ENCODE assay signal across 8 cellular contexts in the genomic region with DNA sequence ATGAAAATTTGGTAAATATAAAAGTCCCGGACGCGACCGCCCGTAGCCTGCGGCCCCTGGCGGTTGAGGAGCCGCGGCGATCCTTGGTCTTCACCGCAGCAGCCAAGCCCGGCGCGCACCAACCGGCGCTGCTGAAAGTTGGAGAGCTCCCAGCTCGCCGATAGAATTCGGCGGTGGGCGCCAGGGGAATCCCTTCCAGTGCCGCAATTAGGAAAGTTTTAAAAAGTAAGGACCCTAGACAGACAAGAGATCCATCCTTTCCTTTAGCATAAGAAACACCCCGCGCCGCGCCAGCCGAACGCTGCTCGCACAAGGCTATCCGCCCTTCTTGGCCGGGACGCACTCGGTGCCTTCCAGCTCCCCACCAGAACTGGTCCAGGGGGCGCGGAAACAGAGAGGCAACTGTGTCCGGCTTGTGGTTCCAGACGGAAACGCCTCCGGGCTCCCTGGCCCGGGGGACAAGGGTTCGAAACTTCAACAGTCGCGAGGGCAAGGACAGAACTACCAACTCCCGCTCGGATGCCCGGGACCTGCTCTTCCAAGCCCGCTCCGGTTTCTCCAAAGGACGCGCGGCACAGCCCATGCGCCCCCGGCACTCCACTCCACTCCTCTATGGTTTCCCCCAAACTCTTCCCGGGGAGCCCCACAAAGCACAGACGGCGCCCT. TPM values are rescaled to one million over a fixed set of nuclear protein-coding genes. Genes with fewer than 3 reads are reported as not detected.
A peak's percentile ranks its signal among the peaks of the same experiment; 100 is the strongest.
DNase-seq lines count a peak whose midpoint lies in the region; ATAC-seq, FAIRE-seq and TF ChIP-seq lines count a peak whose summit lies in the region.

No MANE protein-coding gene starts in this region.

- peaks cover 76% of the 10 kb centered on the region for H3K27me3 Mint-ChIP-seq in CD4-positive, alpha-beta T cell

- intact Hi-C loops in CD4-positive, alpha-beta T cell (cut with DNase I, micrococcal nuclease) = no loop called here
- intact Hi-C loops in kidney (cut with DNase I) = no loop called here

- H3K4me3 ChIP-seq in bronchial epithelial cell (ENCODE audit: low read depth, low read length) (no peak overlapping the region), kidney (ENCODE audit: low read length in 2 of 2) (peak overlapping the region; percentile 49 to 50)

- H3K27ac Mint-ChIP-seq in CD4-positive, alpha-beta T cell = no peak overlapping the region

- DNase-seq in CD4-positive, alpha-beta T cell = no peak
- DNase-seq in NCI-H524 (lab: John Stamatoyannopoulos, UW) = peak; percentile 55 to 65
- no peak for DNase-seq in bronchial epithelial cell (ENCODE audit: low read depth)
- peak; percentile 80 for DNase-seq in kidney
- DNase-seq in stimulated activated CD4-positive, alpha-beta T cell treated with anti-CD3 and anti-CD28 coated beads, Interleukin-2, amount 100 ng/mL, for 48 hours = peak; percentile 14 to 15
- DNase-seq in NK-92 (lab: John Stamatoyannopoulos, UW; ENCODE audit: unreplicated experiment) = no peak
- DNase-seq in COR-L47 (lab: John Stamatoyannopoulos, UW) = no peak

- peaks cover 0 to 9% of the 10 kb centered on the region in 2 donors for H3K4me1 ChIP-seq in kidney (ENCODE audit: control insufficient read depth in 1 of 2, insufficient read depth in 1 of 2, low read depth in 1 of 2, low read length in 2 of 2)

- ATAC-seq in CD4-positive, alpha-beta T cell (ENCODE audit: poor library complexity) = no peak
- ATAC-seq in GM19025 (IDR thresholded peaks at IDR 0.05; ENCODE audit: low read depth, unreplicated experiment) = peak; percentile 19

- H3K9me3 ChIP-seq in CD4-positive, alpha-beta T cell (ENCODE audit: control insufficient read depth, low read length) = no peaks in the 10 kb centered on the region
- H3K9me3 ChIP-seq in kidney (ENCODE audit: control insufficient read depth in 1 of 2, low read length in 2 of 2) = no peaks in the 10 kb centered on the region

- CTCF ChIA-PET in CD4-positive, alpha-beta T cell (lab: Charles Lee) = no interaction called here

- no peaks in the 10 kb centered on the region for H3K36me3 Mint-ChIP-seq in CD4-positive, alpha-beta T cell (ENCODE audit: low read depth)

- peaks cover 44% of the 10 kb centered on the region for H3K27me3 ChIP-seq in CD4-positive, alpha-beta T cell (ENCODE audit: control insufficient read depth, insufficient read depth, low read length)
- H3K27me3 ChIP-seq in bronchial epithelial cell (ENCODE audit: control insufficient read depth, insufficient read depth, low read length) = peaks cover 9% of the 10 kb centered on the region

- peak overlapping the region; percentile 83 for H3K4me3 Mint-ChIP-seq in CD4-positive, alpha-beta T cell

- no peak overlapping the region for H3K27ac ChIP-seq in CD4-positive, alpha-beta T cell (ENCODE audit: low read depth, low read length)
- no peak overlapping the region for H3K27ac ChIP-seq in kidney (ENCODE audit: low read depth in 2 of 2, low read length in 2 of 2)

- H3K9ac ChIP-seq in kidney (ENCODE audit: low read length in 2 of 2) = no peak overlapping the region

- FAIRE-seq in bronchial epithelial cell (lab: Jason Lieb, UNC) (no peak), kidney (lab: Jason Lieb, UNC) (no peak)

- H3K4me1 Mint-ChIP-seq in CD4-positive, alpha-beta T cell (ENCODE audit: low read depth) = peaks cover 10% of the 10 kb centered on the region

- POLR2A ChIA-PET in CD4-positive, alpha-beta T cell (lab: Charles Lee) = no interaction called here

- H3K36me3 ChIP-seq in bronchial epithelial cell (ENCODE audit: control insufficient read depth, insufficient read depth, low read length) = no peaks in the 10 kb centered on the region
- H3K36me3 ChIP-seq in kidney (ENCODE audit: control insufficient read depth in 1 of 2, insufficient read depth in 2 of 2, low read length in 2 of 2) = no peaks in the 10 kb centered on the region

- TF ChIP-seq CTCF in CD4-positive, alpha-beta T cell (IDR thresholded peaks at IDR 0.05) = no peak
- TF ChIP-seq CTCF in bronchial epithelial cell (IDR thresholded peaks at IDR 0.05; ENCODE audit: insufficient read depth, low read length, severe bottlenecking) = peak; percentile 40
- TF ChIP-seq CTCF in kidney (IDR thresholded peaks at IDR 0.05; ENCODE audit: borderline replicate concordance, extremely low read depth, insufficient read depth) = peak; percentile 17

- no peaks in the 10 kb centered on the region for H3K9me3 Mint-ChIP-seq in CD4-positive, alpha-beta T cell

RNA-seq across cellular contexts. Expression of gene FAM78B, which starts 1.7 kb away (rescaled TPM):
- total RNA-seq in CD4-positive, alpha-beta T cell = under 1 TPM in 1 of 2 experiments, not detected in 1; 0.11 TPM
- total RNA-seq in bronchial epithelial cell (0.13 and 0.26 TPM in 2 replicates), kidney (1.4 TPM)
- 1.4 TPM for polyA plus RNA-seq in kidney (ENCODE audit: insufficient read depth, low read depth, low replicate concordance)

Comparison
In these comparisons a context has a peak if more than half of its experiments do, and no peak if none do; other contexts are left out.
1. DNase-seq: peak in NCI-H524 (2 of 2), kidney (single experiment) and stimulated activated CD4-positive, alpha-beta T cell treated with anti-CD3 and anti-CD28 coated beads, Interleukin-2, amount 100 ng/mL, for 48 hours (2 of 2); none in CD4-positive, alpha-beta T cell (0 of 10), bronchial epithelial cell (single experiment), NK-92 (single experiment) and COR-L47 (single experiment).